ENCODE assay signal across 19 cellular contexts in the genomic region with DNA sequence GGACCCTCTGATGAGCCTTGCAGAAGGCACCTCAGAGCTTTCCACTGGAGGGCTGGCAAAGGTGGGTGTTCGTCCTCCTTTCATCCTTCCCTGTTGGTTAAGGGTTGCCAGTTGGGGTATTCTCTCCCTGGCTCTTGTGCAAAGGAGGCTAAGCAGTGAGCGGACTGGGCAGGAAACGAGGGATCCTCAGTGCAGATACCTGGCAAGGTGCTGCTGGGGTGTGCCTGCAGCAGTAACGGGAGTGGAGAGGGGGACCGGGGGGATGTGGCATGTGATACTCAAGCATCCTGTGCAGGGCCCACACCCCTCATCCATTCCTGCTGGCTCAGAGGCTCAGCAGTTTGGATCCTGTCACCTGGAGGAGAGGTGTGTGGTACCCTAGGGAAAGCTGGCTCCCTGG. TPM values are rescaled to one million over a fixed set of nuclear protein-coding genes. Genes with fewer than 3 reads are reported as not detected.
DNase-seq lines count a peak whose midpoint lies in the region; ATAC-seq and TF ChIP-seq lines count a peak whose summit lies in the region.
"Had no signal": no experiment of that assay in that cellular context is flagged by ENCODE, and none has a peak within 500 bp of the region (broad histone marks: within the 10 kb centered on the region; RNA-seq: fewer than 3 reads in every experiment).

No MANE protein-coding gene starts in this region.

- WGBS in neuronal stem cell (ENCODE audit: extremely low coverage in 2 of 2, insufficient read length in 2 of 2, insufficient replicate concordance in 1 of 2), 2 donors: no CpG with 5 or more reads among the region's 5 CpGs

- no peak overlapping the region for H2AFZ ChIP-seq in neuronal stem cell (ENCODE audit: low read length)

- H3K27me3 Mint-ChIP-seq in central memory CD8-positive, alpha-beta T cell: no peaks in the 10 kb centered on the region
- H3K27me3 Mint-ChIP-seq: CD4-positive, alpha-beta memory T cell had no signal

- no peak overlapping the region for H3K4me3 ChIP-seq in neuronal stem cell (ENCODE audit: low read length in 2 of 2)
- peak overlapping the region in 2 of 59 donors; percentile 12 to 22 for H3K4me3 ChIP-seq in dorsolateral prefrontal cortex
- H3K4me3 ChIP-seq: A549 had no signal

- H3K4me1 ChIP-seq in neuronal stem cell (ENCODE audit: control insufficient read depth in 2 of 2, insufficient read depth in 1 of 2, low read depth in 1 of 2, low read length in 2 of 2): peaks cover 6 to 13% of the 10 kb centered on the region in 2 donors

- H2BK15ac ChIP-seq in neuronal stem cell (ENCODE audit: low read length): peak overlapping the region; percentile 8

- H2AK5ac ChIP-seq in neuronal stem cell (ENCODE audit: low read depth, low read length): no peak overlapping the region

- H3K27me3 ChIP-seq in neuronal stem cell (ENCODE audit: control insufficient read depth in 3 of 3, insufficient read depth in 3 of 3, low read depth in 1 of 3, low read length in 3 of 3) (peaks cover 0 to 4% (median 0%) of the 10 kb centered on the region in 3 experiments), dorsolateral prefrontal cortex (no peaks in the 10 kb centered on the region)

- H3K4ac ChIP-seq in neuronal stem cell (ENCODE audit: low read length): no peak overlapping the region

- H3K4me1 Mint-ChIP-seq in central memory CD8-positive, alpha-beta T cell: peaks cover 11% of the 10 kb centered on the region

- H4K8ac ChIP-seq in neuronal stem cell (ENCODE audit: low read depth, low read length): peak overlapping the region; percentile 54

- no peaks in the 10 kb centered on the region for H3K9me3 Mint-ChIP-seq in central memory CD8-positive, alpha-beta T cell
- H3K9me3 Mint-ChIP-seq: CD4-positive, alpha-beta memory T cell had no signal

- peak; percentile 39 for DNase-seq in activated effector memory CD4-positive, alpha-beta T cell treated with anti-CD3 and anti-CD28 coated beads, Interleukin-2, amount 50 U/mL, for 16 hours
- no peak for DNase-seq in activated effector memory CD4-positive, alpha-beta T cell treated with Interleukin-2 at 50 U/mL for 16 hours
- no peak for DNase-seq in central memory CD8-positive, alpha-beta T cell (ENCODE audit: low spot score in 2 of 2)
- DNase-seq in neuronal stem cell (ENCODE audit: low spot score): no peak
- DNase-seq in dorsolateral prefrontal cortex: no peak
- DNase-seq in activated CD4-positive, alpha-beta T cell treated with anti-CD3 and anti-CD28 coated beads for 4 hours: no peak
- DNase-seq: 8988T; ACHN; AML-193; Calu3; CD4-positive, alpha-beta memory T cell; COR-L47; DMS53; DMS79 treated with DMSO at 0.1 percent for 48 hours; GF-D8; GOT3; HCEC 1CT had no signal

- no peak overlapping the region for H3K4me2 ChIP-seq in neuronal stem cell (ENCODE audit: insufficient read depth, low read length, poor library complexity, severe bottlenecking)
- H3K4me2 ChIP-seq: A549 had no signal

- H3K27ac ChIP-seq in neuronal stem cell (replicated peaks; ENCODE audit: low read length): no peak overlapping the region
- peak overlapping the region in 24 of 59 donors; percentile 17 to 82 (median 60) for H3K27ac ChIP-seq in dorsolateral prefrontal cortex
- H3K27ac ChIP-seq: A549 had no signal

- TF ChIP-seq CTCF in dorsolateral prefrontal cortex (IDR thresholded peaks at IDR 0.05 in 54 of 56, conservative IDR thresholded peaks at IDR 0.05 in 2 of 56; ENCODE audit: low read depth in 1 of 56, partially characterized antibody in 56 of 56): no peak

- peaks cover 0 to 2% of the 10 kb centered on the region in 2 donors for H3K36me3 ChIP-seq in neuronal stem cell (replicated peaks in 1 of 2; ENCODE audit: control insufficient read depth in 2 of 2, insufficient read depth in 2 of 2, low read length in 2 of 2)

- H3K9ac ChIP-seq in neuronal stem cell (ENCODE audit: low read depth, low read length, poor library complexity): no peak overlapping the region

- no peak overlapping the region for H3K23ac ChIP-seq in neuronal stem cell (ENCODE audit: low read depth, low read length, poor library complexity)

- ATAC-seq in central memory CD8-positive, alpha-beta T cell (replicated peaks; ENCODE audit: extremely low read depth, poor library complexity, severe bottlenecking): no peak
- no peak for ATAC-seq in HG02642 (IDR thresholded peaks at IDR 0.05; ENCODE audit: poor library complexity, unreplicated experiment)
- ATAC-seq: A549 had no signal

- no peak overlapping the region for H2BK5ac ChIP-seq in neuronal stem cell (ENCODE audit: low read length)

- H3K4me3 Mint-ChIP-seq in central memory CD8-positive, alpha-beta T cell: peak overlapping the region; percentile 11

- no peak overlapping the region for H2BK120ac ChIP-seq in neuronal stem cell (ENCODE audit: low read depth, low read length)

- no peak overlapping the region for H3K27ac Mint-ChIP-seq in central memory CD8-positive, alpha-beta T cell (ENCODE audit: low read depth)

- H3K18ac ChIP-seq in neuronal stem cell (ENCODE audit: low read length): no peak overlapping the region

- peaks cover 0 to 3% of the 10 kb centered on the region in 2 donors for H3K9me3 ChIP-seq in neuronal stem cell (replicated peaks in 1 of 2; ENCODE audit: control insufficient read depth in 2 of 2, insufficient read depth in 1 of 2, low read depth in 1 of 2, low read length in 2 of 2)
- H3K9me3 ChIP-seq: A549 had no signal

- H3K79me1 ChIP-seq in neuronal stem cell (ENCODE audit: low read depth, low read length): no peaks in the 10 kb centered on the region

- H4K91ac ChIP-seq in neuronal stem cell (ENCODE audit: low read depth, low read length, poor library complexity): no peak overlapping the region

- peaks cover 4% of the 10 kb centered on the region for H3K36me3 Mint-ChIP-seq in central memory CD8-positive, alpha-beta T cell (ENCODE audit: insufficient read depth)

- no peak overlapping the region for H3K14ac ChIP-seq in neuronal stem cell (ENCODE audit: low read length)

- H2BK12ac ChIP-seq in neuronal stem cell (ENCODE audit: low read length): no peak overlapping the region

- intact Hi-C loops in dorsolateral prefrontal cortex (cut with DNase I): loop anchor here (5.0 kb wide), 2 partner anchors 48 to 118 kb away; partner anchors contain the start of genes DNAJC27 (in 2 of the 2) and EFR3B (in 1 of the 2)

RNA-seq across cellular contexts. Expression of gene ADCY3, which starts 4.2 kb away (rescaled TPM):
- polyA plus RNA-seq in neuronal stem cell (2013, experiment 1 of 2): 31.1 TPM
- 29.1 TPM for polyA plus RNA-seq in neuronal stem cell (2013, experiment 2 of 2)
- total RNA-seq in dorsolateral prefrontal cortex: 100 to 1,000 TPM in 39 of 120 experiments, 10 to 100 TPM in 81; 67.4 to 150 (median 95.0) TPM

RNA-seq across cellular contexts. Expression of gene DNAJC27, which starts 47.5 kb away (rescaled TPM):
- polyA plus RNA-seq in neuronal stem cell (2013, experiment 1 of 2): 6.1 TPM
- polyA plus RNA-seq in neuronal stem cell (2013, experiment 2 of 2): 5.5 TPM
- total RNA-seq in dorsolateral prefrontal cortex: 10 to 100 TPM; 10.6 to 31.2 (median 20.7) TPM
